8 cellular contexts compared by ENCODE assay signal in genomic region chr1:16645044-16645882, GRCh38. TPM values are rescaled to one million over a fixed set of nuclear protein-coding genes. Genes with fewer than 3 reads are reported as not detected.
DNase-seq lines count a peak whose midpoint lies in the region; ATAC-seq and TF ChIP-seq lines count a peak whose summit lies in the region.
"Not testable (repeated sequence)": the region's sequence is repeated elsewhere in the genome, so short reads cannot be mapped to it uniquely, and the experiment has no call there.

No MANE protein-coding gene starts in this region.

- H3K4me3 ChIP-seq in WERI-Rb-1 (ENCODE audit: low read depth, low read length), result peak overlapping the region; percentile 58
- peak overlapping the region; percentile 98 for H3K4me3 ChIP-seq in mucosa of stomach (ENCODE audit: low read length)

- H3K9me3 ChIP-seq in WERI-Rb-1 (ENCODE audit: severe bottlenecking); mucosa of stomach (ENCODE audit: control insufficient read depth, low read length): not testable (repeated sequence)

- intact Hi-C loops in CD14-positive monocyte (cut with micrococcal nuclease), result loop anchor here in 1 of 2 donors (10.0 kb wide), 1 partner anchor 260 kb away; no protein-coding TSS in a partner anchor
- intact Hi-C loops in MCF 10A (cut with micrococcal nuclease); Right ventricle myocardium inferior (cut with DNase I): not testable (repeated sequence)

- peak; percentile 2 for ATAC-seq in GM21528 (IDR thresholded peaks at IDR 0.05; ENCODE audit: low FRiP score, unreplicated experiment)
- peak; percentile 1 for ATAC-seq in HG03521 (IDR thresholded peaks at IDR 0.05; ENCODE audit: unreplicated experiment)
- peak; percentile 12 for ATAC-seq in Right ventricle myocardium inferior
- ATAC-seq in stimulated activated naive B cell treated with anti-CD40 and anti-IgM and Interleukin-4, amounts not matched to agents 10 μg/mL and 1 μg/mL and 100 μg/mL, for 72 hours (replicated peaks), result peak; percentile 2 to 11

- H3K9ac ChIP-seq in mucosa of stomach (ENCODE audit: low read length), result peak overlapping the region; percentile 98

- H3K4me1 Mint-ChIP-seq in CD14-positive monocyte; MCF 10A (ENCODE audit: insufficient read depth, unreplicated experiment); stimulated activated naive B cell treated with anti-CD40 and anti-IgM and Interleukin-4, amounts not matched to agents 10 μg/mL and 1 μg/mL and 100 μg/mL, for 72 hours: not testable (repeated sequence)

- H3K9me3 Mint-ChIP-seq in CD14-positive monocyte; MCF 10A (ENCODE audit: unreplicated experiment); stimulated activated naive B cell treated with anti-CD40 and anti-IgM and Interleukin-4, amounts not matched to agents 10 μg/mL and 1 μg/mL and 100 μg/mL, for 72 hours: not testable (repeated sequence)

- not testable (repeated sequence) for H3K4me3 Mint-ChIP-seq in CD14-positive monocyte; MCF 10A (ENCODE audit: unreplicated experiment); stimulated activated naive B cell treated with anti-CD40 and anti-IgM and Interleukin-4, amounts not matched to agents 10 μg/mL and 1 μg/mL and 100 μg/mL, for 72 hours

- not testable (repeated sequence) for H3K27ac Mint-ChIP-seq in CD14-positive monocyte; MCF 10A (ENCODE audit: low read depth, unreplicated experiment); stimulated activated naive B cell treated with anti-CD40 and anti-IgM and Interleukin-4, amounts not matched to agents 10 μg/mL and 1 μg/mL and 100 μg/mL, for 72 hours

- TF ChIP-seq CTCF in CD14-positive monocyte (IDR thresholded peaks at IDR 0.05), result peak; percentile 2
- TF ChIP-seq CTCF in WERI-Rb-1 (IDR thresholded peaks at IDR 0.05; ENCODE audit: low read depth, low read length); MCF 10A (IDR thresholded peaks at IDR 0.05; ENCODE audit: unreplicated experiment): not testable (repeated sequence)

- peaks cover 24% of the 10 kb centered on the region for H3K4me1 ChIP-seq in mucosa of stomach (ENCODE audit: control insufficient read depth, insufficient read depth, low read length)

- H3K27me3 Mint-ChIP-seq in CD14-positive monocyte (ENCODE audit: low read depth in 3 of 3), result peaks cover 14 to 28% (median 18%) of the 10 kb centered on the region in 3 donors
- H3K27me3 Mint-ChIP-seq in MCF 10A (ENCODE audit: insufficient read depth, unreplicated experiment); stimulated activated naive B cell treated with anti-CD40 and anti-IgM and Interleukin-4, amounts not matched to agents 10 μg/mL and 1 μg/mL and 100 μg/mL, for 72 hours: not testable (repeated sequence)

- CTCF ChIA-PET in MCF 10A (lab: Yijun Ruan, JAX), result interaction anchor here (0.6 kb wide), 1 partner anchor 62 kb away, joined by 3 read pairs; no protein-coding TSS in a partner anchor

- not testable (repeated sequence) for H3K27me3 ChIP-seq in WERI-Rb-1 (ENCODE audit: insufficient read depth, low read depth, severe bottlenecking); mucosa of stomach (ENCODE audit: control insufficient read depth, insufficient read depth, low read length)

- POLR2A ChIA-PET in MCF 10A (lab: Yijun Ruan, JAX), result interaction anchor here (0.9 to 1.7 kb wide), 5 partner anchors 17 to 259 kb away, joined by 3 to 17 read pairs (median 6); partner anchors contain the start of gene NBPF1

- H3K27ac ChIP-seq in WERI-Rb-1, result peak overlapping the region; percentile 44

- DNase-seq in CD14-positive monocyte (ENCODE audit: low spot score) (peak; percentile 55), WERI-Rb-1 (peak; percentile 47), Right ventricle myocardium inferior (ENCODE audit: missing footprints) (peak; percentile 66)
- DNase-seq in MCF 10A (ENCODE audit: unreplicated experiment), result not testable (repeated sequence)
- peak; percentile 32 for DNase-seq in stimulated activated naive B cell treated with anti-CD40 and anti-IgM and Interleukin-4, amounts not matched to agents 10 μg/mL and 1 μg/mL and 100 μg/mL, for 72 hours

- H3K36me3 Mint-ChIP-seq in CD14-positive monocyte; MCF 10A (ENCODE audit: insufficient read depth, unreplicated experiment); stimulated activated naive B cell treated with anti-CD40 and anti-IgM and Interleukin-4, amounts not matched to agents 10 μg/mL and 1 μg/mL and 100 μg/mL, for 72 hours: not testable (repeated sequence)

- not testable (repeated sequence) for H3K36me3 ChIP-seq in WERI-Rb-1; mucosa of stomach (ENCODE audit: control insufficient read depth, insufficient read depth, low read length)

- TSS peak; percentile 95 for BruUV-seq in MCF 10A (replicated peaks; lab: Mats Ljungman, UMichigan)

RNA-seq across cellular contexts. Expression of gene RNU1-3, which starts 21.5 kb away (rescaled TPM):
- polyA plus RNA-seq in CD14-positive monocyte, result not detected
- total RNA-seq in MCF 10A (2022), result 1,539 and 1,606 TPM in 2 replicates
- total RNA-seq in Right ventricle myocardium inferior, result 4,572 TPM

RNA-seq across cellular contexts. Expression of gene NBPF1, which starts 31.9 kb away (rescaled TPM):
- polyA plus RNA-seq in CD14-positive monocyte, result 1 to 10 TPM; 2.6 to 4.3 TPM
- total RNA-seq in MCF 10A (2022) (28.9 and 31.5 TPM in 2 replicates), Right ventricle myocardium inferior (12.4 TPM)
